In the genomic region with DNA sequence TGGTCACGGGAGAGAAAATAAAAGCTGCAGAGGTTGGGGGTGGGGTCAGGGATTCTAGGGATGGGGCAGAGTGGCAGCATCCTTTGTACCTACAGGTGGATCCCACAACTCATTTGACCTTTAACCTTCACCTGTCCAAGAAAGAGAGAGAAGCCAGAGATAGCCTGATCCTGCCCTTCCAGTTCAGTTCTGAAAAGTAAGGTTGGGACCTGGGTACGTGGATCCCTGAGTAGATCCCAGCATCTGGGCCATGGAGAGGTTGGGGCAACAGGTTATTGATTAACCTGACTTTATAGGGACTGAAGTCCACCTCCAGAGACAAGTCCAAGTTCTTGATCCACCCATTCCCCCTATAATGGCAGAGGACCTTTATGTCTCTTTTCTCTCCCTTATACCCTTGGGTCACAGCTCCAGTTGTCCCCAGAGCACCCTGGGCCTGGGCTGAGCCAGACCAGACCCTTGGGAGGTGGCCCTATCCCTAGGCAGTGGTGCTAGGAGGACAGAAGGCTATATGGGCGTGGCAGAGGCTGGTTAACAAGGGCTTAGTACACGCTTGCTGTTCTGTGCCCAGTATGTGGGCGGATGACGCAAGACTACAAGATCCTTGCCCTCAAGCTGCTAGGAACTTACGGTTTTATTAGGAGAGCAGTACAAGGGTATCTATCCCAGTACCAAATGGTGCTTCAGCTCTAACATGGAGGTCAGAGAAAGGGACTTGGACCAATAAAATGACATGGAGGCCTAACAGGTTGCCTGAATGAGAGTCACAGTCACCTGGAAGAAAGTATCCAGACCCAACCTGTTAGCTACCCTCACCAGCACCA, we compare ENCODE assay signal across 2 cellular contexts.
TF ChIP-seq lines count a peak whose summit lies in the region.

No MANE protein-coding gene starts in this region.

TF ChIP-seq in A549, 52 proteins besides CTCF, POLR2A, EP300 and RAD21:
- TF ChIP-seq REST (IDR thresholded peaks at IDR 0.05) (no peak), CEBPB (IDR thresholded peaks at IDR 0.05) (peak; percentile 62 to 72; a peak in 3 of 4 replicates), ZC3H11A (IDR thresholded peaks at IDR 0.05) (no peak), CBX2 (IDR thresholded peaks at IDR 0.05; ENCODE audit: borderline replicate concordance, low read depth) (no peak), HES2 (IDR thresholded peaks at IDR 0.05) (no peak), CHD2 (IDR thresholded peaks at IDR 0.05; ENCODE audit: low read length, partially characterized antibody) (no peak)
- TF ChIP-seq, protein P1, sequence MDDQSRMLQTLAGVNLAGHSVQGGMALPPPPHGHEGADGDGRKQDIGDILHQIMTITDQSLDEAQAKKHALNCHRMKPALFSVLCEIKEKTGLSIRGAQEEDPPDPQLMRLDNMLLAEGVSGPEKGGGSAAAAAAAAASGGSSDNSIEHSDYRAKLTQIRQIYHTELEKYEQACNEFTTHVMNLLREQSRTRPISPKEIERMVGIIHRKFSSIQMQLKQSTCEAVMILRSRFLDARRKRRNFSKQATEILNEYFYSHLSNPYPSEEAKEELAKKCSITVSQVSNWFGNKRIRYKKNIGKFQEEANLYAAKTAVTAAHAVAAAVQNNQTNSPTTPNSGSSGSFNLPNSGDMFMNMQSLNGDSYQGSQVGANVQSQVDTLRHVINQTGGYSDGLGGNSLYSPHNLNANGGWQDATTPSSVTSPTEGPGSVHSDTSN (IDR thresholded peaks at IDR 0.05) = no peak
- TF ChIP-seq, protein P2, sequence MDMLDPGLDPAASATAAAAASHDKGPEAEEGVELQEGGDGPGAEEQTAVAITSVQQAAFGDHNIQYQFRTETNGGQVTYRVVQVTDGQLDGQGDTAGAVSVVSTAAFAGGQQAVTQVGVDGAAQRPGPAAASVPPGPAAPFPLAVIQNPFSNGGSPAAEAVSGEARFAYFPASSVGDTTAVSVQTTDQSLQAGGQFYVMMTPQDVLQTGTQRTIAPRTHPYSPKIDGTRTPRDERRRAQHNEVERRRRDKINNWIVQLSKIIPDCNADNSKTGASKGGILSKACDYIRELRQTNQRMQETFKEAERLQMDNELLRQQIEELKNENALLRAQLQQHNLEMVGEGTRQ (IDR thresholded peaks at IDR 0.05) = no peak

TF ChIP-seq in WTC11, 78 proteins besides CTCF, POLR2A, EP300 and RAD21:
- TF ChIP-seq MLX (CRISPR knock-in tag; IDR thresholded peaks at IDR 0.05) (no peak), GABPB1 (CRISPR knock-in tag; IDR thresholded peaks at IDR 0.05) (peak; percentile 99)
- TF ChIP-seq, protein P3, sequence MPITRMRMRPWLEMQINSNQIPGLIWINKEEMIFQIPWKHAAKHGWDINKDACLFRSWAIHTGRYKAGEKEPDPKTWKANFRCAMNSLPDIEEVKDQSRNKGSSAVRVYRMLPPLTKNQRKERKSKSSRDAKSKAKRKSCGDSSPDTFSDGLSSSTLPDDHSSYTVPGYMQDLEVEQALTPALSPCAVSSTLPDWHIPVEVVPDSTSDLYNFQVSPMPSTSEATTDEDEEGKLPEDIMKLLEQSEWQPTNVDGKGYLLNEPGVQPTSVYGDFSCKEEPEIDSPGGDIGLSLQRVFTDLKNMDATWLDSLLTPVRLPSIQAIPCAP (CRISPR knock-in tag; IDR thresholded peaks at IDR 0.05) = 0 out of 2 replicates have a peak, but pooled peaks have one; percentile 29
